16 cellular contexts compared by ENCODE assay signal in the genomic region with DNA sequence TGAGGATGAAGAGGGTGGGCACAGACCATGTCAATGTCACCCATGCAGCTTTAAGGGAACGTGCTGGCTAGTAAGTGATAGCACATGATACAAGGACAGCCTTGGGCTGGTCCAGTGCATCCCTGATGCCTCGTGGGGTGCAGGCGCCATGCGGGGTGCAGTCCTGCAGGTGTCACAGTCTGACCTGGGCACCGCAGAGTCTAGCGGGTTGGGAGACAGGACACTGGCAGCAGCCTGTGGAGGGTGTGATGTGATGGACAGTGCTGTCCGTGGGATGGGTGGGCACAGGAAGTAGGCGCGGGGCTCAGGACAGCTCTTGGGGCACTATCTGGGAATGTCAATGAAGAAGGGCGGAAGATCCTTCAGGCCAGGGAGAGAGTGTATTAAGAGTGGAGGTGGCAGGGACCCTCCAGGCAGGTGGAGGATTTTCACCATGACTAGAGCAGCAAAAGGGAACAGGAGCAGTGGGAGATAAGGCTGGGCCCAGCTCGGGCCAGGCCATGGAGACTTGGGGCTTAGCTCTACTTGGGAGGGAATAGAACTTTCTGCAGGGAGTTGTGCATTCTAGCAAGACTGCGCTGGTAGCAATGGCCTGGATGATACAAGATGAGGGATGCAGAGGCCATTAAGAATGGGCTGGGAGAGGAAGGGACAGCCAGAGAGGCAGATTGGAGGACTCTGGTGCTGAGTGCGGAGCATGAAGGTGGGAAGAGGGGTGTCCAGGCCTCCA.
"Had no signal": no experiment of that assay in that cellular context is flagged by ENCODE, and none has a peak within 500 bp of the region (broad histone marks: within the 10 kb centered on the region; RNA-seq: fewer than 3 reads in every experiment).

No MANE protein-coding gene starts in this region.

- ATAC-seq: activated T-cell treated with anti-CD3 and anti-CD28 coated beads, Interleukin-2, amount 50 U/mL, for 72 hours; esophagus mucosa; stimulated activated memory B cell treated with anti-CD40 and anti-IgM and Interleukin-4, amounts not matched to agents 10 μg/mL and 1 μg/mL and 100 μg/mL, for 72 hours had no signal

- H3K9ac ChIP-seq: neural progenitor cell had no signal

- H3K4me3 Mint-ChIP-seq: activated T-cell treated with anti-CD3 and anti-CD28 coated beads, Interleukin-2, amount 50 U/mL, for 72 hours; neural progenitor cell; stimulated activated memory B cell treated with anti-CD40 and anti-IgM and Interleukin-4, amounts not matched to agents 10 μg/mL and 1 μg/mL and 100 μg/mL, for 72 hours had no signal

- H3K36me3 Mint-ChIP-seq: neural progenitor cell; stimulated activated memory B cell treated with anti-CD40 and anti-IgM and Interleukin-4, amounts not matched to agents 10 μg/mL and 1 μg/mL and 100 μg/mL, for 72 hours had no signal

- H3K9me3 Mint-ChIP-seq: activated T-cell treated with anti-CD3 and anti-CD28 coated beads, Interleukin-2, amount 50 U/mL, for 72 hours; neural progenitor cell; stimulated activated memory B cell treated with anti-CD40 and anti-IgM and Interleukin-4, amounts not matched to agents 10 μg/mL and 1 μg/mL and 100 μg/mL, for 72 hours had no signal

- H3K27me3 ChIP-seq: ascending aorta, cardiac muscle cell, colonic mucosa, neural progenitor cell, ovary, tibial artery had no signal

- H3K36me3 ChIP-seq: ascending aorta, cardiac muscle cell, colonic mucosa, neural progenitor cell, ovary, tibial artery had no signal

- H3K9me3 ChIP-seq: ascending aorta, colonic mucosa, ovary, tibial artery had no signal

- H3K4me3 ChIP-seq: ascending aorta, cardiac muscle cell, colonic mucosa, neural progenitor cell, ovary, SK-N-MC, tibial artery had no signal

- H3K27ac Mint-ChIP-seq: activated T-cell treated with anti-CD3 and anti-CD28 coated beads, Interleukin-2, amount 50 U/mL, for 72 hours; neural progenitor cell; stimulated activated memory B cell treated with anti-CD40 and anti-IgM and Interleukin-4, amounts not matched to agents 10 μg/mL and 1 μg/mL and 100 μg/mL, for 72 hours had no signal

- H3K4me1 Mint-ChIP-seq: stimulated activated memory B cell treated with anti-CD40 and anti-IgM and Interleukin-4, amounts not matched to agents 10 μg/mL and 1 μg/mL and 100 μg/mL, for 72 hours had no signal

- H3K27ac ChIP-seq: ascending aorta, cardiac muscle cell, colonic mucosa, neural progenitor cell, ovary, SK-N-MC, tibial artery had no signal

- H3K4me1 ChIP-seq: ascending aorta, colonic mucosa, neural progenitor cell, tibial artery had no signal

- DNase-seq: activated CD4-positive, alpha-beta T cell treated with anti-CD3 and anti-CD28 coated beads, Interleukin-2, amount 50 U/mL, for 48 hours; activated T-cell treated with anti-CD3 and anti-CD28 coated beads, Interleukin-2, amount 50 U/mL, for 72 hours; colonic mucosa; hippocampal formation; kidney; midbrain; stimulated activated CD4-positive, alpha-beta T cell treated with anti-CD3 and anti-CD28 coated beads, Interleukin-2, amount 100 ng/mL, for 48 hours; T1000 had no signal
